Comparison of ENCODE assay signal across 27 cellular contexts in genomic region chr6:82113231-82113630, GRCh38.
"Had no signal": no experiment of that assay in that cellular context is flagged by ENCODE, and none has a peak within 500 bp of the region (broad histone marks: within the 10 kb centered on the region; RNA-seq: fewer than 3 reads in every experiment).

No MANE protein-coding gene starts in this region.

- H3K27me3 ChIP-seq: body of pancreas, esophagus muscularis mucosa, left lung, neural progenitor cell, spleen, testis, transverse colon had no signal

- H3K4me1 ChIP-seq: esophagus muscularis mucosa, foreskin keratinocyte, left lung, neural progenitor cell, parathyroid adenoma, spleen, testis had no signal

- ATAC-seq: activated T-cell treated with anti-CD3 and anti-CD28 coated beads, Interleukin-2, amount 50 U/mL, for 4 hours; activated T-helper 17 cell treated with anti-CD3 and anti-CD28 coated beads, Interleukin-2, amount 50 U/mL, for 72 hours; body of pancreas; foreskin keratinocyte; left lung; natural killer cell; WTC11 had no signal

- DNase-seq: activated CD4-positive, alpha-beta memory T cell treated with anti-CD3 and anti-CD28 coated beads, Interleukin-2, amount 10 ng/mL, durations not matched to agents 7 days and 5 days; activated CD4-positive, alpha-beta T cell treated with anti-CD3 and anti-CD28 coated beads for 1 hour; activated CD4-positive, alpha-beta T cell treated with anti-CD3 and anti-CD28 coated beads, Interleukin-2, amount 10 ng/mL, durations not matched to agents 7 days and 5 days; activated gamma-delta T cell treated with Interleukin-2 at 50 U/mL for 16 hours; activated naive CD4-positive, alpha-beta T cell treated with anti-CD3 and anti-CD28 coated beads, Interleukin-2, amount 50 U/mL, for 16 hours; activated T-cell treated with anti-CD3 and anti-CD28 coated beads, Interleukin-2, amount 50 U/mL, for 4 hours; amniotic stem cell; body of pancreas; dermis blood vessel endothelial cell; effector CD4-positive, alpha-beta T cell; foreskin keratinocyte; left lung; mammary epithelial cell; midbrain; natural killer cell; occipital lobe; right cardiac atrium; spleen; stimulated activated naive CD4-positive, alpha-beta T cell treated with Interleukin-2 at 50 U/mL for 16 hours; T-helper 2 cell; testis; transverse colon had no signal

- H3K27ac ChIP-seq: body of pancreas, esophagus muscularis mucosa, foreskin keratinocyte, left lung, neural progenitor cell, parathyroid adenoma, spleen, testis, transverse colon had no signal

- H3K4me3 ChIP-seq: body of pancreas, esophagus muscularis mucosa, left lung, neural progenitor cell, spleen, testis, transverse colon had no signal

- H3K36me3 ChIP-seq: esophagus muscularis mucosa, left lung, neural progenitor cell, spleen, transverse colon had no signal

- H3K4me2 ChIP-seq: neural progenitor cell had no signal

- H2AFZ ChIP-seq: neural progenitor cell, parathyroid adenoma had no signal

- H3K9ac ChIP-seq: neural progenitor cell, parathyroid adenoma had no signal

- H3K79me2 ChIP-seq: parathyroid adenoma had no signal

- H3K9me3 ChIP-seq: body of pancreas, testis had no signal
